Comparison of ENCODE assay signal across 8 cellular contexts in genomic region chr22:35539487-35539886, GRCh38. TPM values are rescaled to one million over a fixed set of nuclear protein-coding genes. Genes with fewer than 3 reads are reported as not detected.
DNase-seq lines count a peak whose midpoint lies in the region; ATAC-seq and TF ChIP-seq lines count a peak whose summit lies in the region.

No MANE protein-coding gene starts in this region.

- no peak overlapping the region for H3K27ac Mint-ChIP-seq in CD8-positive, alpha-beta T cell
- H3K27ac Mint-ChIP-seq in chondrocyte (ENCODE audit: unreplicated experiment) = no peak overlapping the region

- no peak for DNase-seq in CD8-positive, alpha-beta T cell
- DNase-seq in chondrocyte (ENCODE audit: low spot score) (no peak), neuronal stem cell (ENCODE audit: low spot score) (no peak), NCI-H524 treated with DMSO at 0.1 percent for 48 hours (lab: John Stamatoyannopoulos, UW) (no peak), NCI-H345 treated with DMSO at 0.1 percent for 48 hours (lab: John Stamatoyannopoulos, UW; ENCODE audit: unreplicated experiment) (no peak)

- H4K8ac ChIP-seq in neuronal stem cell (ENCODE audit: low read depth, low read length) = no peak overlapping the region

- H3K36me3 ChIP-seq in CD8-positive, alpha-beta T cell (ENCODE audit: insufficient read depth, low read length) = no peaks in the 10 kb centered on the region
- no peaks in the 10 kb centered on the region for H3K36me3 ChIP-seq in Loucy (ENCODE audit: insufficient read depth, low read length)
- H3K36me3 ChIP-seq in neuronal stem cell (replicated peaks in 1 of 2; ENCODE audit: control insufficient read depth in 2 of 2, insufficient read depth in 2 of 2, low read length in 2 of 2) = no peaks in the 10 kb centered on the region

- H2AFZ ChIP-seq in Loucy (ENCODE audit: low read length) (peak overlapping the region; percentile 63; the same call in 1 of the 2 replicates), neuronal stem cell (ENCODE audit: low read length) (peak overlapping the region; percentile 94)

- peak overlapping the region; percentile 69 for H3K18ac ChIP-seq in neuronal stem cell (ENCODE audit: low read length)

- no peak overlapping the region for H3K27ac ChIP-seq in CD8-positive, alpha-beta T cell (ENCODE audit: low read depth, low read length)
- no peak overlapping the region for H3K27ac ChIP-seq in neuronal stem cell (replicated peaks; ENCODE audit: low read length)

- H3K4me2 ChIP-seq in Loucy (ENCODE audit: low read depth, low read length, poor library complexity, severe bottlenecking) (peak overlapping the region; percentile 76), neuronal stem cell (ENCODE audit: insufficient read depth, low read length, poor library complexity, severe bottlenecking) (peak overlapping the region; percentile 95)

- no peak overlapping the region for H2BK120ac ChIP-seq in neuronal stem cell (ENCODE audit: low read depth, low read length)

- no peaks in the 10 kb centered on the region for H3K79me2 ChIP-seq in Loucy (ENCODE audit: insufficient read depth, low read length)

- H3K9ac ChIP-seq in Loucy (ENCODE audit: low read depth, low read length, poor library complexity, severe bottlenecking) (no peak overlapping the region), neuronal stem cell (ENCODE audit: low read depth, low read length, poor library complexity) (no peak overlapping the region)

- no peak overlapping the region for H2BK5ac ChIP-seq in neuronal stem cell (ENCODE audit: low read length)

- TF ChIP-seq CTCF in CD8-positive, alpha-beta T cell (IDR thresholded peaks at IDR 0.05) = no peak
- TF ChIP-seq CTCF in Loucy (conservative IDR thresholded peaks at IDR 0.05; ENCODE audit: low read length) (no peak), chondrocyte (IDR thresholded peaks at IDR 0.05) (no peak)

- 89% methylated on average over 1 of the region's 3 CpGs; no CpG with 5 or more reads in 1 of the 2 donors for WGBS in neuronal stem cell (ENCODE audit: extremely low coverage in 2 of 2, insufficient read length in 2 of 2, insufficient replicate concordance in 1 of 2), 2 donors

- peaks cover 16% of the 10 kb centered on the region for H3K4me1 ChIP-seq in CD8-positive, alpha-beta T cell (ENCODE audit: insufficient read depth, low read length)
- H3K4me1 ChIP-seq in Loucy (ENCODE audit: insufficient read depth, low read length, poor library complexity, severe bottlenecking) (peaks cover 41% of the 10 kb centered on the region), neuronal stem cell (ENCODE audit: control insufficient read depth in 2 of 2, insufficient read depth in 1 of 2, low read depth in 1 of 2, low read length in 2 of 2) (peaks cover 4 to 9% of the 10 kb centered on the region in 2 donors)

- H2BK12ac ChIP-seq in neuronal stem cell (ENCODE audit: low read length) = no peak overlapping the region

- H3K4me3 Mint-ChIP-seq in CD8-positive, alpha-beta T cell = peak overlapping the region; percentile 66
- H3K4me3 Mint-ChIP-seq in chondrocyte (ENCODE audit: unreplicated experiment) = peak overlapping the region; percentile 48

- no peak overlapping the region for H3K14ac ChIP-seq in neuronal stem cell (ENCODE audit: low read length)

- intact Hi-C loops in CD8-positive, alpha-beta T cell (cut with DNase I, micrococcal nuclease) = no loop called here

- peaks cover 16% of the 10 kb centered on the region for H3K27me3 ChIP-seq in CD8-positive, alpha-beta T cell (ENCODE audit: insufficient read depth, low read length)
- no peaks in the 10 kb centered on the region for H3K27me3 ChIP-seq in Loucy (ENCODE audit: insufficient read depth, low read length, poor library complexity, severe bottlenecking)
- peaks cover 3 to 67% (median 42%) of the 10 kb centered on the region in 3 experiments for H3K27me3 ChIP-seq in neuronal stem cell (ENCODE audit: control insufficient read depth in 3 of 3, insufficient read depth in 3 of 3, low read depth in 1 of 3, low read length in 3 of 3)

- no peaks in the 10 kb centered on the region for H3K9me3 Mint-ChIP-seq in CD8-positive, alpha-beta T cell
- no peaks in the 10 kb centered on the region for H3K9me3 Mint-ChIP-seq in chondrocyte (ENCODE audit: low read depth)

- no peak overlapping the region for H4K91ac ChIP-seq in neuronal stem cell (ENCODE audit: low read depth, low read length, poor library complexity)

- H3K4me1 Mint-ChIP-seq in CD8-positive, alpha-beta T cell (ENCODE audit: low read depth) = peaks cover 17% of the 10 kb centered on the region
- peaks cover 8% of the 10 kb centered on the region for H3K4me1 Mint-ChIP-seq in chondrocyte (ENCODE audit: low read depth)

- ATAC-seq in CD8-positive, alpha-beta T cell = no peak
- ATAC-seq in HG03521 (IDR thresholded peaks at IDR 0.05; ENCODE audit: unreplicated experiment) = no peak
- ATAC-seq in GM18868 (IDR thresholded peaks at IDR 0.05; ENCODE audit: unreplicated experiment) = no peak

- no peaks in the 10 kb centered on the region for H4K20me1 ChIP-seq in Loucy (ENCODE audit: insufficient read depth, low read length, poor library complexity, severe bottlenecking)

- no peaks in the 10 kb centered on the region for H3K79me1 ChIP-seq in neuronal stem cell (ENCODE audit: low read depth, low read length)

- H3K27me3 Mint-ChIP-seq in CD8-positive, alpha-beta T cell (ENCODE audit: low read depth) = peaks cover 22% of the 10 kb centered on the region
- H3K27me3 Mint-ChIP-seq in chondrocyte (ENCODE audit: low read depth) = peaks cover 35% of the 10 kb centered on the region

- H3F3A ChIP-seq in Loucy (ENCODE audit: low read depth) = no peaks in the 10 kb centered on the region

- no peaks in the 10 kb centered on the region for H3K9me2 ChIP-seq in Loucy (replicated peaks; ENCODE audit: low read depth, low read length)

- H3K9me3 ChIP-seq in CD8-positive, alpha-beta T cell (ENCODE audit: low read length) = no peaks in the 10 kb centered on the region
- no peaks in the 10 kb centered on the region for H3K9me3 ChIP-seq in Loucy (ENCODE audit: insufficient read depth, low read depth, low read length)
- H3K9me3 ChIP-seq in neuronal stem cell (replicated peaks in 1 of 2; ENCODE audit: control insufficient read depth in 2 of 2, insufficient read depth in 1 of 2, low read depth in 1 of 2, low read length in 2 of 2) = no peaks in the 10 kb centered on the region

- peak overlapping the region; percentile 20 for H2BK15ac ChIP-seq in neuronal stem cell (ENCODE audit: low read length)

- no peak overlapping the region for H3K4me3 ChIP-seq in CD8-positive, alpha-beta T cell (ENCODE audit: low read depth, low read length)
- H3K4me3 ChIP-seq in Loucy (ENCODE audit: low read length, poor library complexity, severe bottlenecking) = peak overlapping the region; percentile 66
- H3K4me3 ChIP-seq in neuronal stem cell (ENCODE audit: low read length in 2 of 2) = peak overlapping the region in 1 of 2 donors; percentile 49

- no peak overlapping the region for H3K4ac ChIP-seq in neuronal stem cell (ENCODE audit: low read length)

- H2AK5ac ChIP-seq in neuronal stem cell (ENCODE audit: low read depth, low read length) = no peak overlapping the region

- POLR2A ChIA-PET in CD8-positive, alpha-beta T cell (lab: Charles Lee) = no interaction called here

- CTCF ChIA-PET in CD8-positive, alpha-beta T cell (lab: Charles Lee) = interaction anchor here (0.7 kb wide), 2 partner anchors 11 to 140 kb away, joined by 3 read pairs; no protein-coding TSS in a partner anchor

- H3K36me3 Mint-ChIP-seq in CD8-positive, alpha-beta T cell = no peaks in the 10 kb centered on the region
- no peaks in the 10 kb centered on the region for H3K36me3 Mint-ChIP-seq in chondrocyte (ENCODE audit: low read depth)

- H3K23ac ChIP-seq in neuronal stem cell (ENCODE audit: low read depth, low read length, poor library complexity) = no peak overlapping the region

RNA-seq across cellular contexts. Expression of gene RASD2, which starts 1.1 kb away (rescaled TPM):
- 10 to 100 TPM; 20.1 to 20.2 TPM for total RNA-seq in CD8-positive, alpha-beta T cell
- 0.27 to 0.28 TPM in 2 of 3 replicates, not detected in the other for total RNA-seq in chondrocyte
- polyA plus RNA-seq in neuronal stem cell (2013, experiment 1 of 2) = 0.29 TPM
- 0.28 TPM for polyA plus RNA-seq in neuronal stem cell (2013, experiment 2 of 2)

Comparison
In these comparisons a context has a peak if more than half of its experiments do, and no peak if none do; other contexts are left out.
1. RNA of gene RASD2, which starts 1.1 kb away (total RNA-seq): 20.1 to 20.2 TPM in CD8-positive, alpha-beta T cell; 0.27 to 0.28 TPM in chondrocyte; every median in the first group is over 10 times any median in the second.